Comparison of ENCODE assay signal across 8 cellular contexts in genomic region chr6:166950892-166951669, GRCh38. TPM values are rescaled to one million over a fixed set of nuclear protein-coding genes. Genes with fewer than 3 reads are reported as not detected.
DNase-seq lines count a peak whose midpoint lies in the region; ATAC-seq and TF ChIP-seq lines count a peak whose summit lies in the region.
"Not testable (repeated sequence)": the region's sequence is repeated elsewhere in the genome, so short reads cannot be mapped to it uniquely, and the experiment has no call there.

No MANE protein-coding gene starts in this region.

- ATAC-seq in GM18867 (IDR thresholded peaks at IDR 0.05; ENCODE audit: unreplicated experiment) (peak; percentile 83), HG02970 (IDR thresholded peaks at IDR 0.05; ENCODE audit: low FRiP score, unreplicated experiment) (peak; percentile 88), left ventricle myocardium superior (peak; percentile 51)

- peak; percentile 43 for TF ChIP-seq CTCF in AG04449 (IDR thresholded peaks at IDR 0.05; ENCODE audit: insufficient read depth, low read length, missing control alignments)
- TF ChIP-seq CTCF in adrenal gland (IDR thresholded peaks at IDR 0.05): peak in 5 of 6 experiments; percentile 33 to 59 (median 50)
- TF ChIP-seq CTCF in sigmoid colon (IDR thresholded peaks at IDR 0.05): peak; percentile 17 to 48 (median 42)

- not testable (repeated sequence) for DNase-seq in AG04449 (ENCODE audit: low read depth, low spot score)
- DNase-seq in NCI-H146 (lab: John Stamatoyannopoulos, UW): peak; percentile 67
- DNase-seq in T-helper 9 cell: peak; percentile 50
- DNase-seq in adrenal gland: peak; percentile 45 to 91 (median 58)
- peak; percentile 80 for DNase-seq in left ventricle myocardium superior
- peak; percentile 79 for DNase-seq in sigmoid colon

- H3K4me1 ChIP-seq in adrenal gland (replicated peaks in 1 of 2) (peaks cover 7 to 10% of the 10 kb centered on the region in 2 donors), sigmoid colon (peaks cover 0 to 12% (median 9%) of the 10 kb centered on the region in 4 donors)

- H3K9me3 ChIP-seq in adrenal gland (replicated peaks in 1 of 3); sigmoid colon: not testable (repeated sequence)

- intact Hi-C loops in adrenal gland (cut with DNase I); left ventricle myocardium superior (cut with micrococcal nuclease): not testable (repeated sequence)
- intact Hi-C loops in sigmoid colon (cut with DNase I): loop anchor here (2.0 to 10.0 kb wide), 2 partner anchors 86 to 164 kb away; no protein-coding TSS in a partner anchor

- H3K4me3 ChIP-seq in AG04449 (ENCODE audit: low read depth, low read length); adrenal gland; sigmoid colon: not testable (repeated sequence)

- TF ChIP-seq EP300 in sigmoid colon (IDR thresholded peaks at IDR 0.05): not testable (repeated sequence)

- not testable (repeated sequence) for H3K36me3 ChIP-seq in adrenal gland (replicated peaks in 1 of 2)
- peaks cover 0 to 26% (median 2%) of the 10 kb centered on the region in 4 donors for H3K36me3 ChIP-seq in sigmoid colon

- H3K27me3 ChIP-seq in adrenal gland, sigmoid colon: not testable (repeated sequence)

- TF ChIP-seq POLR2A in adrenal gland (IDR thresholded peaks at IDR 0.05); sigmoid colon (IDR thresholded peaks at IDR 0.05): not testable (repeated sequence)

- POLR2A ChIA-PET in AG04449 (lab: Yijun Ruan, JAX): not testable (repeated sequence)

- CTCF ChIA-PET in AG04449 (lab: Yijun Ruan, JAX): interaction anchor here (0.8 to 1.5 kb wide), 4 partner anchors 9 to 38 kb away, joined by 3 to 5 read pairs (median 3); no protein-coding TSS in a partner anchor

- WGBS in adrenal gland, 4 donors: 70 to 78% (median 74%) methylated on average over 17 of the region's 17 CpGs
- 55 to 63% methylated on average over 17 of the region's 17 CpGs for WGBS in sigmoid colon, 2 donors

- peak overlapping the region in 3 of 5 donors; percentile 16 to 75 (median 67) for H3K27ac ChIP-seq in adrenal gland
- H3K27ac ChIP-seq in sigmoid colon: peak overlapping the region; percentile 4 to 53 (median 30)

RNA-seq across cellular contexts. Expression of gene RNASET2, which starts 5.3 kb away (rescaled TPM):
- total RNA-seq in adrenal gland (100 to 1,000 TPM in 2 of 8 donors, 10 to 100 TPM in 6; 39.6 to 218 (median 61.6) TPM), left ventricle myocardium superior (13.0 TPM), sigmoid colon (10 to 100 TPM; 41.0 to 53.1 (median 42.5) TPM)
- polyA plus RNA-seq in adrenal gland (10 to 100 TPM; 25.7 to 76.2 (median 56.0) TPM), sigmoid colon (10 to 100 TPM; 35.4 to 83.9 (median 43.9) TPM)

RNA-seq across cellular contexts. Expression of gene CEP43, which starts 48.1 kb away (rescaled TPM):
- total RNA-seq in adrenal gland (10 to 100 TPM; 12.7 to 36.7 (median 16.6) TPM), left ventricle myocardium superior (12.3 TPM), sigmoid colon (10 to 100 TPM; 12.8 to 18.0 (median 15.2) TPM)
- polyA plus RNA-seq in adrenal gland (10 to 100 TPM; 10.1 to 20.5 (median 12.9) TPM), sigmoid colon (10 to 100 TPM in 2 of 3 donors, 1 to 10 TPM in 1; 6.6 to 19.7 (median 13.7) TPM)
